In the genomic region with DNA sequence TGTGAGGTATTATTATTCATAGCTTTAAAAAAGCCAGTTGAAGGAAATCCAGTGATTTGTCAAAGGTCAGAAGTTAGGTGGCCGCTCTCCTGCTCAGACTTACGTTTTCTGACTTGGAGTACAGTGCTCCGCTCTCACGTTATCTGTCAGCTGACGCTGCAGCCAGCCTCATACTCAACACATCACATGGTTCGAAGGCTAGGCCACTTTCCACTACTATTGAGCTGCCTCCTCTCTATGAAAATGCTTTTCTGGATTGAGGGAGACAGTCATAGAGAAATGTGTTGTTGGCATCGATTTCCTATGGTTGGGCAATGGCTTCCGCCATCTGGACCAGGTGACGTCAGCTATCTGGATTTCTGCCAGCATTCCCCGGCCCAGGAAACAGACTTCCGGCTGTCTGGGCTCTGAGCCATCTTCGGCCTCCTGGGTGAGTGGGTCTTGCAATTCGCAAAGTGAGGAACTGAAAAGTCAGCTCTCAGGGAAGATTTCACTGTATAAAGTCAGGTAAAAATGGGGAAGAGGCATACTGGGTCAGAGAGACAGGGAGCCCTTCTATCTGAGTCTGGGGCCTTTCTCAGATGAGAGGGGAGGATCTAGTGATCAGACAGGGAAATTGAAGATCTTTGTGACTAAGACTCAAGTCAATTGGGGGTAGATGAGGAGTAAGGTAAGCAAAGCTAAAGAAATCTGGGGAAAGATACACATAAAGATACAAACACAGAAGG, we compare ENCODE assay signal across 1 cellular context.
TF ChIP-seq lines count a peak whose summit lies in the region.

No MANE protein-coding gene starts in this region.

TF ChIP-seq in K562, 482 proteins besides CTCF, POLR2A, EP300 and RAD21 (continued from another document and continues in another):
- TF ChIP-seq, protein P1, sequence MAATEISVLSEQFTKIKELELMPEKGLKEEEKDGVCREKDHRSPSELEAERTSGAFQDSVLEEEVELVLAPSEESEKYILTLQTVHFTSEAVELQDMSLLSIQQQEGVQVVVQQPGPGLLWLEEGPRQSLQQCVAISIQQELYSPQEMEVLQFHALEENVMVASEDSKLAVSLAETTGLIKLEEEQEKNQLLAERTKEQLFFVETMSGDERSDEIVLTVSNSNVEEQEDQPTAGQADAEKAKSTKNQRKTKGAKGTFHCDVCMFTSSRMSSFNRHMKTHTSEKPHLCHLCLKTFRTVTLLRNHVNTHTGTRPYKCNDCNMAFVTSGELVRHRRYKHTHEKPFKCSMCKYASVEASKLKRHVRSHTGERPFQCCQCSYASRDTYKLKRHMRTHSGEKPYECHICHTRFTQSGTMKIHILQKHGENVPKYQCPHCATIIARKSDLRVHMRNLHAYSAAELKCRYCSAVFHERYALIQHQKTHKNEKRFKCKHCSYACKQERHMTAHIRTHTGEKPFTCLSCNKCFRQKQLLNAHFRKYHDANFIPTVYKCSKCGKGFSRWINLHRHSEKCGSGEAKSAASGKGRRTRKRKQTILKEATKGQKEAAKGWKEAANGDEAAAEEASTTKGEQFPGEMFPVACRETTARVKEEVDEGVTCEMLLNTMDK (IDR thresholded peaks at IDR 0.05; ENCODE audit: borderline replicate concordance, insufficient read depth, low read depth, low read length, poor library complexity, severe bottlenecking), result no peak
- peak; percentile 63 for TF ChIP-seq ZNF699 (CRISPR knock-in tag; IDR thresholded peaks at IDR 0.05; ENCODE audit: insufficient replicate concordance)
- TF ChIP-seq, protein P2, sequence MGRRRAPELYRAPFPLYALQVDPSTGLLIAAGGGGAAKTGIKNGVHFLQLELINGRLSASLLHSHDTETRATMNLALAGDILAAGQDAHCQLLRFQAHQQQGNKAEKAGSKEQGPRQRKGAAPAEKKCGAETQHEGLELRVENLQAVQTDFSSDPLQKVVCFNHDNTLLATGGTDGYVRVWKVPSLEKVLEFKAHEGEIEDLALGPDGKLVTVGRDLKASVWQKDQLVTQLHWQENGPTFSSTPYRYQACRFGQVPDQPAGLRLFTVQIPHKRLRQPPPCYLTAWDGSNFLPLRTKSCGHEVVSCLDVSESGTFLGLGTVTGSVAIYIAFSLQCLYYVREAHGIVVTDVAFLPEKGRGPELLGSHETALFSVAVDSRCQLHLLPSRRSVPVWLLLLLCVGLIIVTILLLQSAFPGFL (CRISPR knock-in tag; IDR thresholded peaks at IDR 0.05), result no peak
- TF ChIP-seq, protein P3, sequence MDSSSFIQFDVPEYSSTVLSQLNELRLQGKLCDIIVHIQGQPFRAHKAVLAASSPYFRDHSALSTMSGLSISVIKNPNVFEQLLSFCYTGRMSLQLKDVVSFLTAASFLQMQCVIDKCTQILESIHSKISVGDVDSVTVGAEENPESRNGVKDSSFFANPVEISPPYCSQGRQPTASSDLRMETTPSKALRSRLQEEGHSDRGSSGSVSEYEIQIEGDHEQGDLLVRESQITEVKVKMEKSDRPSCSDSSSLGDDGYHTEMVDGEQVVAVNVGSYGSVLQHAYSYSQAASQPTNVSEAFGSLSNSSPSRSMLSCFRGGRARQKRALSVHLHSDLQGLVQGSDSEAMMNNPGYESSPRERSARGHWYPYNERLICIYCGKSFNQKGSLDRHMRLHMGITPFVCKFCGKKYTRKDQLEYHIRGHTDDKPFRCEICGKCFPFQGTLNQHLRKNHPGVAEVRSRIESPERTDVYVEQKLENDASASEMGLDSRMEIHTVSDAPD (CRISPR knock-in tag; IDR thresholded peaks at IDR 0.05), result 0 out of 2 replicates have a peak, but pooled peaks have one; percentile 36
- TF ChIP-seq NFRKB (IDR thresholded peaks at IDR 0.05; ENCODE audit: low read depth), result peak; percentile 97
- TF ChIP-seq GABPB1 (CRISPR knock-in tag; IDR thresholded peaks at IDR 0.05), result peak; percentile 75; the same call in 1 of the 2 replicates
- TF ChIP-seq, protein P4, sequence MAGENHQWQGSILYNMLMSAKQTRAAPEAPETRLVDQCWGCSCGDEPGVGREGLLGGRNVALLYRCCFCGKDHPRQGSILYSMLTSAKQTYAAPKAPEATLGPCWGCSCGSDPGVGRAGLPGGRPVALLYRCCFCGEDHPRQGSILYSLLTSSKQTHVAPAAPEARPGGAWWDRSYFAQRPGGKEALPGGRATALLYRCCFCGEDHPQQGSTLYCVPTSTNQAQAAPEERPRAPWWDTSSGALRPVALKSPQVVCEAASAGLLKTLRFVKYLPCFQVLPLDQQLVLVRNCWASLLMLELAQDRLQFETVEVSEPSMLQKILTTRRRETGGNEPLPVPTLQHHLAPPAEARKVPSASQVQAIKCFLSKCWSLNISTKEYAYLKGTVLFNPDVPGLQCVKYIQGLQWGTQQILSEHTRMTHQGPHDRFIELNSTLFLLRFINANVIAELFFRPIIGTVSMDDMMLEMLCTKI (IDR thresholded peaks at IDR 0.05; ENCODE audit: partially characterized antibody), result no peak
- 0 out of 2 replicates have a peak, but pooled peaks have one; percentile 53 for TF ChIP-seq E2F3 (CRISPR knock-in tag; IDR thresholded peaks at IDR 0.05)
- no peak for TF ChIP-seq HNRNPUL1 (IDR thresholded peaks at IDR 0.05; ENCODE audit: low read length)
- TF ChIP-seq, protein P5, sequence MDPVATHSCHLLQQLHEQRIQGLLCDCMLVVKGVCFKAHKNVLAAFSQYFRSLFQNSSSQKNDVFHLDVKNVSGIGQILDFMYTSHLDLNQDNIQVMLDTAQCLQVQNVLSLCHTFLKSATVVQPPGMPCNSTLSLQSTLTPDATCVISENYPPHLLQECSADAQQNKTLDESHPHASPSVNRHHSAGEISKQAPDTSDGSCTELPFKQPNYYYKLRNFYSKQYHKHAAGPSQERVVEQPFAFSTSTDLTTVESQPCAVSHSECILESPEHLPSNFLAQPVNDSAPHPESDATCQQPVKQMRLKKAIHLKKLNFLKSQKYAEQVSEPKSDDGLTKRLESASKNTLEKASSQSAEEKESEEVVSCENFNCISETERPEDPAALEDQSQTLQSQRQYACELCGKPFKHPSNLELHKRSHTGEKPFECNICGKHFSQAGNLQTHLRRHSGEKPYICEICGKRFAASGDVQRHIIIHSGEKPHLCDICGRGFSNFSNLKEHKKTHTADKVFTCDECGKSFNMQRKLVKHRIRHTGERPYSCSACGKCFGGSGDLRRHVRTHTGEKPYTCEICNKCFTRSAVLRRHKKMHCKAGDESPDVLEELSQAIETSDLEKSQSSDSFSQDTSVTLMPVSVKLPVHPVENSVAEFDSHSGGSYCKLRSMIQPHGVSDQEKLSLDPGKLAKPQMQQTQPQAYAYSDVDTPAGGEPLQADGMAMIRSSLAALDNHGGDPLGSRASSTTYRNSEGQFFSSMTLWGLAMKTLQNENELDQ (CRISPR knock-in tag; IDR thresholded peaks at IDR 0.05; ENCODE audit: borderline replicate concordance), result no peak
- TF ChIP-seq, protein P6, sequence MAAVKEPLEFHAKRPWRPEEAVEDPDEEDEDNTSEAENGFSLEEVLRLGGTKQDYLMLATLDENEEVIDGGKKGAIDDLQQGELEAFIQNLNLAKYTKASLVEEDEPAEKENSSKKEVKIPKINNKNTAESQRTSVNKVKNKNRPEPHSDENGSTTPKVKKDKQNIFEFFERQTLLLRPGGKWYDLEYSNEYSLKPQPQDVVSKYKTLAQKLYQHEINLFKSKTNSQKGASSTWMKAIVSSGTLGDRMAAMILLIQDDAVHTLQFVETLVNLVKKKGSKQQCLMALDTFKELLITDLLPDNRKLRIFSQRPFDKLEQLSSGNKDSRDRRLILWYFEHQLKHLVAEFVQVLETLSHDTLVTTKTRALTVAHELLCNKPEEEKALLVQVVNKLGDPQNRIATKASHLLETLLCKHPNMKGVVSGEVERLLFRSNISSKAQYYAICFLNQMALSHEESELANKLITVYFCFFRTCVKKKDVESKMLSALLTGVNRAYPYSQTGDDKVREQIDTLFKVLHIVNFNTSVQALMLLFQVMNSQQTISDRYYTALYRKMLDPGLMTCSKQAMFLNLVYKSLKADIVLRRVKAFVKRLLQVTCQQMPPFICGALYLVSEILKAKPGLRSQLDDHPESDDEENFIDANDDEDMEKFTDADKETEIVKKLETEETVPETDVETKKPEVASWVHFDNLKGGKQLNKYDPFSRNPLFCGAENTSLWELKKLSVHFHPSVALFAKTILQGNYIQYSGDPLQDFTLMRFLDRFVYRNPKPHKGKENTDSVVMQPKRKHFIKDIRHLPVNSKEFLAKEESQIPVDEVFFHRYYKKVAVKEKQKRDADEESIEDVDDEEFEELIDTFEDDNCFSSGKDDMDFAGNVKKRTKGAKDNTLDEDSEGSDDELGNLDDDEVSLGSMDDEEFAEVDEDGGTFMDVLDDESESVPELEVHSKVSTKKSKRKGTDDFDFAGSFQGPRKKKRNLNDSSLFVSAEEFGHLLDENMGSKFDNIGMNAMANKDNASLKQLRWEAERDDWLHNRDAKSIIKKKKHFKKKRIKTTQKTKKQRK (IDR thresholded peaks at IDR 0.05; ENCODE audit: borderline replicate concordance, low read depth, low read length), result no peak
- no peak for TF ChIP-seq MYBL2 (IDR thresholded peaks at IDR 0.05; ENCODE audit: low read depth)
- no peak for TF ChIP-seq MYBL2 (CRISPR knock-in tag; IDR thresholded peaks at IDR 0.05; ENCODE audit: borderline replicate concordance)
- TF ChIP-seq CBFA2T3 (IDR thresholded peaks at IDR 0.05), result peak; percentile 75
- TF ChIP-seq FOXK2 (conservative IDR thresholded peaks at IDR 0.05 in 1 of 2, IDR thresholded peaks at IDR 0.05 in 1 of 2; ENCODE audit: low read depth in 2 of 2), result peak in 1 of 2 experiments; percentile 75
- TF ChIP-seq C11orf30 (IDR thresholded peaks at IDR 0.05; ENCODE audit: low read depth), result peak; percentile 49; the same call in 1 of the 2 replicates
- TF ChIP-seq, protein P7, sequence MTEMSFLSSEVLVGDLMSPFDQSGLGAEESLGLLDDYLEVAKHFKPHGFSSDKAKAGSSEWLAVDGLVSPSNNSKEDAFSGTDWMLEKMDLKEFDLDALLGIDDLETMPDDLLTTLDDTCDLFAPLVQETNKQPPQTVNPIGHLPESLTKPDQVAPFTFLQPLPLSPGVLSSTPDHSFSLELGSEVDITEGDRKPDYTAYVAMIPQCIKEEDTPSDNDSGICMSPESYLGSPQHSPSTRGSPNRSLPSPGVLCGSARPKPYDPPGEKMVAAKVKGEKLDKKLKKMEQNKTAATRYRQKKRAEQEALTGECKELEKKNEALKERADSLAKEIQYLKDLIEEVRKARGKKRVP (CRISPR knock-in tag; IDR thresholded peaks at IDR 0.05), result peak; percentile 76
- peak; percentile 50 for TF ChIP-seq CHD4 (IDR thresholded peaks at IDR 0.05; ENCODE audit: insufficient read depth, insufficient replicate concordance, low read depth, low read length, poor library complexity, severe bottlenecking)
- no peak; a peak in 1 of 4 replicates for TF ChIP-seq NONO (IDR thresholded peaks at IDR 0.05; ENCODE audit: low read depth in 2 of 2, low read length in 1 of 2)
- TF ChIP-seq, protein P8, sequence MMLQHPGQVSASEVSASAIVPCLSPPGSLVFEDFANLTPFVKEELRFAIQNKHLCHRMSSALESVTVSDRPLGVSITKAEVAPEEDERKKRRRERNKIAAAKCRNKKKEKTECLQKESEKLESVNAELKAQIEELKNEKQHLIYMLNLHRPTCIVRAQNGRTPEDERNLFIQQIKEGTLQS (IDR thresholded peaks at IDR 0.05), result peak; percentile 100
- TF ChIP-seq, protein P8 (CRISPR knock-in tag; conservative IDR thresholded peaks at IDR 0.05), result peak; percentile 98
- peak; percentile 72 for TF ChIP-seq TBP (optimal IDR thresholded peaks at IDR 0.05; ENCODE audit: low read depth, low read length)
- TF ChIP-seq CCAR2 (IDR thresholded peaks at IDR 0.05; ENCODE audit: low read depth, low read length), result no peak
- TF ChIP-seq ARNT (IDR thresholded peaks at IDR 0.05), result peak in 1 of 2 experiments; percentile 86; a peak in 3 of 4 replicates
- no peak for TF ChIP-seq NR1H2 (CRISPR knock-in tag; IDR thresholded peaks at IDR 0.05)
- no peak for TF ChIP-seq HNRNPK (IDR thresholded peaks at IDR 0.05; ENCODE audit: low read depth, low read length, poor library complexity, severe bottlenecking)
- TF ChIP-seq, protein P9, sequence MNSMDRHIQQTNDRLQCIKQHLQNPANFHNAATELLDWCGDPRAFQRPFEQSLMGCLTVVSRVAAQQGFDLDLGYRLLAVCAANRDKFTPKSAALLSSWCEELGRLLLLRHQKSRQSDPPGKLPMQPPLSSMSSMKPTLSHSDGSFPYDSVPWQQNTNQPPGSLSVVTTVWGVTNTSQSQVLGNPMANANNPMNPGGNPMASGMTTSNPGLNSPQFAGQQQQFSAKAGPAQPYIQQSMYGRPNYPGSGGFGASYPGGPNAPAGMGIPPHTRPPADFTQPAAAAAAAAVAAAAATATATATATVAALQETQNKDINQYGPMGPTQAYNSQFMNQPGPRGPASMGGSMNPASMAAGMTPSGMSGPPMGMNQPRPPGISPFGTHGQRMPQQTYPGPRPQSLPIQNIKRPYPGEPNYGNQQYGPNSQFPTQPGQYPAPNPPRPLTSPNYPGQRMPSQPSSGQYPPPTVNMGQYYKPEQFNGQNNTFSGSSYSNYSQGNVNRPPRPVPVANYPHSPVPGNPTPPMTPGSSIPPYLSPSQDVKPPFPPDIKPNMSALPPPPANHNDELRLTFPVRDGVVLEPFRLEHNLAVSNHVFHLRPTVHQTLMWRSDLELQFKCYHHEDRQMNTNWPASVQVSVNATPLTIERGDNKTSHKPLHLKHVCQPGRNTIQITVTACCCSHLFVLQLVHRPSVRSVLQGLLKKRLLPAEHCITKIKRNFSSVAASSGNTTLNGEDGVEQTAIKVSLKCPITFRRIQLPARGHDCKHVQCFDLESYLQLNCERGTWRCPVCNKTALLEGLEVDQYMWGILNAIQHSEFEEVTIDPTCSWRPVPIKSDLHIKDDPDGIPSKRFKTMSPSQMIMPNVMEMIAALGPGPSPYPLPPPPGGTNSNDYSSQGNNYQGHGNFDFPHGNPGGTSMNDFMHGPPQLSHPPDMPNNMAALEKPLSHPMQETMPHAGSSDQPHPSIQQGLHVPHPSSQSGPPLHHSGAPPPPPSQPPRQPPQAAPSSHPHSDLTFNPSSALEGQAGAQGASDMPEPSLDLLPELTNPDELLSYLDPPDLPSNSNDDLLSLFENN (IDR thresholded peaks at IDR 0.05; ENCODE audit: low read depth in 2 of 2, low read length in 2 of 2), result no peak
- TF ChIP-seq, protein P10, sequence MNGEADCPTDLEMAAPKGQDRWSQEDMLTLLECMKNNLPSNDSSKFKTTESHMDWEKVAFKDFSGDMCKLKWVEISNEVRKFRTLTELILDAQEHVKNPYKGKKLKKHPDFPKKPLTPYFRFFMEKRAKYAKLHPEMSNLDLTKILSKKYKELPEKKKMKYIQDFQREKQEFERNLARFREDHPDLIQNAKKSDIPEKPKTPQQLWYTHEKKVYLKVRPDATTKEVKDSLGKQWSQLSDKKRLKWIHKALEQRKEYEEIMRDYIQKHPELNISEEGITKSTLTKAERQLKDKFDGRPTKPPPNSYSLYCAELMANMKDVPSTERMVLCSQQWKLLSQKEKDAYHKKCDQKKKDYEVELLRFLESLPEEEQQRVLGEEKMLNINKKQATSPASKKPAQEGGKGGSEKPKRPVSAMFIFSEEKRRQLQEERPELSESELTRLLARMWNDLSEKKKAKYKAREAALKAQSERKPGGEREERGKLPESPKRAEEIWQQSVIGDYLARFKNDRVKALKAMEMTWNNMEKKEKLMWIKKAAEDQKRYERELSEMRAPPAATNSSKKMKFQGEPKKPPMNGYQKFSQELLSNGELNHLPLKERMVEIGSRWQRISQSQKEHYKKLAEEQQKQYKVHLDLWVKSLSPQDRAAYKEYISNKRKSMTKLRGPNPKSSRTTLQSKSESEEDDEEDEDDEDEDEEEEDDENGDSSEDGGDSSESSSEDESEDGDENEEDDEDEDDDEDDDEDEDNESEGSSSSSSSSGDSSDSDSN (IDR thresholded peaks at IDR 0.05; ENCODE audit: borderline replicate concordance in 1 of 2, low read depth in 2 of 2, low read length in 2 of 2), result 0 out of 4 replicates have a peak, but pooled peaks of 1 of the 2 experiments have one; percentile 53
- TF ChIP-seq TEAD4 (IDR thresholded peaks at IDR 0.05; ENCODE audit: low read length), result peak; percentile 84
- TF ChIP-seq TEAD4 (CRISPR knock-in tag; IDR thresholded peaks at IDR 0.05; ENCODE audit: borderline replicate concordance), result no peak
